1 cellular context compared by ENCODE assay signal in the genomic region with DNA sequence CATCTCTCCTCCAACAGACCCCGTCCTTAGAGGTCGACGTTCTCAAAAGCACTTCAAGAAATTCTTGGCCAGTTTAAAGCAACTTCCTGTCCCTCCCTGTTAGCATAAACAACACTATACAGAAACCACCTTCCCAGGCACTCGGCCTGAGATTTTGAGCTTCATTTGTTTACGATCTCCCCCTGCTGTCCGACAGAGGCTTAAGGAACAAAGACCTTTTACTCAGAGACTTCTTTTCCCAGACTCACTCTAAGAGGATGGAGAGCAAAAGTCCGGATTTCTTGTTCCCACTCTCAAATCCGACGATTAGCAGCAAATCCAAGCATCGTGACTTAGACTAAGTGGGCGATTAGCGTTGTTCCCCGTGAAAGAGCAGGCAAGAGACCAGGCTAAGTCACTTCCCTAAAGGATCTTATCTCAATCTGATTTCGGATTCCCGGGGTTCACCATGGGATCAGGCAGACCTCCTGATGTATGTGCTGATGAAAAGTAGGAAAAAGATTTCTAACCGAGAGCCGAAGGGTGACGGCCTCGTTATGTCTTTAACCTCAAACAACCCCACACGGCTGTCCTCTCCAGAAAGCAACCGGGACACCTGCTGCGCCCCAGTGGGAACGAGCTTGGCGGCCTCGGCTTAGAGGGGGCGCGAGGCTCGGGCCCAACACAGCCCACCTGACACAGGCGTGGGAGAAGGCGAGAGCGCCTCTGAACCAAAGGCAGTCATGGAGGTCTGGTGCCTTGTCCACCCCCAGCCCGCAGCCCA.
TF ChIP-seq lines count a peak whose summit lies in the region.

No MANE protein-coding gene starts in this region.

TF ChIP-seq in HepG2, 621 proteins besides CTCF, POLR2A, EP300 and RAD21 (continued from another document and continues in another):
- TF ChIP-seq, protein P1, sequence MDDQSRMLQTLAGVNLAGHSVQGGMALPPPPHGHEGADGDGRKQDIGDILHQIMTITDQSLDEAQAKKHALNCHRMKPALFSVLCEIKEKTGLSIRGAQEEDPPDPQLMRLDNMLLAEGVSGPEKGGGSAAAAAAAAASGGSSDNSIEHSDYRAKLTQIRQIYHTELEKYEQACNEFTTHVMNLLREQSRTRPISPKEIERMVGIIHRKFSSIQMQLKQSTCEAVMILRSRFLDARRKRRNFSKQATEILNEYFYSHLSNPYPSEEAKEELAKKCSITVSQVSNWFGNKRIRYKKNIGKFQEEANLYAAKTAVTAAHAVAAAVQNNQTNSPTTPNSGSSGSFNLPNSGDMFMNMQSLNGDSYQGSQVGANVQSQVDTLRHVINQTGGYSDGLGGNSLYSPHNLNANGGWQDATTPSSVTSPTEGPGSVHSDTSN (CRISPR knock-in tag; IDR thresholded peaks at IDR 0.05; ENCODE audit: borderline replicate concordance) = no peak
- TF ChIP-seq ZSCAN12 (CRISPR knock-in tag; IDR thresholded peaks at IDR 0.05) (no peak), GTF3A (CRISPR knock-in tag; conservative IDR thresholded peaks at IDR 0.05) (no peak; the same call in 1 of the 2 replicates), ZNF607 (CRISPR knock-in tag; IDR thresholded peaks at IDR 0.05; ENCODE audit: borderline replicate concordance) (no peak), HNRNPK (IDR thresholded peaks at IDR 0.05; ENCODE audit: low read depth, low read length, poor library complexity, severe bottlenecking) (no peak), RXRA (CRISPR knock-in tag; IDR thresholded peaks at IDR 0.05) (no peak), POLR2AphosphoS5 (IDR thresholded peaks at IDR 0.05; ENCODE audit: low read depth, low read length) (no peak), HMG20A (CRISPR knock-in tag; IDR thresholded peaks at IDR 0.05; ENCODE audit: borderline replicate concordance) (no peak), KAT8 (CRISPR knock-in tag; IDR thresholded peaks at IDR 0.05) (peak; percentile 19; the same call in 1 of the 2 replicates), MTF2 (CRISPR knock-in tag; IDR thresholded peaks at IDR 0.05; ENCODE audit: borderline replicate concordance) (no peak), GABPB1 (CRISPR knock-in tag; IDR thresholded peaks at IDR 0.05) (no peak; the same call in 1 of the 2 replicates), SMC3 (IDR thresholded peaks at IDR 0.05; ENCODE audit: low read length) (peak; percentile 73), ZNF256 (CRISPR knock-in tag; conservative IDR thresholded peaks at IDR 0.05) (no peak), ZNF619 (CRISPR knock-in tag; IDR thresholded peaks at IDR 0.05) (no peak), GATAD2A (CRISPR knock-in tag; IDR thresholded peaks at IDR 0.05) (peak; percentile 55; the same call in 1 of the 2 replicates), ZNF547 (CRISPR knock-in tag; IDR thresholded peaks at IDR 0.05) (no peak), ZNF776 (CRISPR knock-in tag; IDR thresholded peaks at IDR 0.05) (no peak), GABPA (IDR thresholded peaks at IDR 0.05; ENCODE audit: low read depth, low read length) (no peak), GABPA (CRISPR knock-in tag; IDR thresholded peaks at IDR 0.05; ENCODE audit: low read depth) (peak; percentile 62), KMT2B (CRISPR knock-in tag; IDR thresholded peaks at IDR 0.05) (peak; percentile 58), ZIK1 (CRISPR knock-in tag; IDR thresholded peaks at IDR 0.05; ENCODE audit: borderline replicate concordance, low read depth) (no peak), ASH2L (IDR thresholded peaks at IDR 0.05; ENCODE audit: insufficient read length, low read depth, low read length) (peak; percentile 14), KLF16 (CRISPR knock-in tag; IDR thresholded peaks at IDR 0.05) (0 out of 4 replicates have a peak, but pooled peaks of 1 of the 2 experiments have one; percentile 11), ZNF598 (CRISPR knock-in tag; IDR thresholded peaks at IDR 0.05; ENCODE audit: borderline replicate concordance) (no peak), KMT2A (CRISPR knock-in tag; IDR thresholded peaks at IDR 0.05) (no peak)
- TF ChIP-seq, protein P2, sequence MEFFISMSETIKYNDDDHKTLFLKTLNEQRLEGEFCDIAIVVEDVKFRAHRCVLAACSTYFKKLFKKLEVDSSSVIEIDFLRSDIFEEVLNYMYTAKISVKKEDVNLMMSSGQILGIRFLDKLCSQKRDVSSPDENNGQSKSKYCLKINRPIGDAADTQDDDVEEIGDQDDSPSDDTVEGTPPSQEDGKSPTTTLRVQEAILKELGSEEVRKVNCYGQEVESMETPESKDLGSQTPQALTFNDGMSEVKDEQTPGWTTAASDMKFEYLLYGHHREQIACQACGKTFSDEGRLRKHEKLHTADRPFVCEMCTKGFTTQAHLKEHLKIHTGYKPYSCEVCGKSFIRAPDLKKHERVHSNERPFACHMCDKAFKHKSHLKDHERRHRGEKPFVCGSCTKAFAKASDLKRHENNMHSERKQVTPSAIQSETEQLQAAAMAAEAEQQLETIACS (CRISPR knock-in tag; IDR thresholded peaks at IDR 0.05) = no peak
- TF ChIP-seq, protein P3, sequence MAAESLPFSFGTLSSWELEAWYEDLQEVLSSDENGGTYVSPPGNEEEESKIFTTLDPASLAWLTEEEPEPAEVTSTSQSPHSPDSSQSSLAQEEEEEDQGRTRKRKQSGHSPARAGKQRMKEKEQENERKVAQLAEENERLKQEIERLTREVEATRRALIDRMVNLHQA (CRISPR knock-in tag; IDR thresholded peaks at IDR 0.05) = no peak
- TF ChIP-seq, protein P4, sequence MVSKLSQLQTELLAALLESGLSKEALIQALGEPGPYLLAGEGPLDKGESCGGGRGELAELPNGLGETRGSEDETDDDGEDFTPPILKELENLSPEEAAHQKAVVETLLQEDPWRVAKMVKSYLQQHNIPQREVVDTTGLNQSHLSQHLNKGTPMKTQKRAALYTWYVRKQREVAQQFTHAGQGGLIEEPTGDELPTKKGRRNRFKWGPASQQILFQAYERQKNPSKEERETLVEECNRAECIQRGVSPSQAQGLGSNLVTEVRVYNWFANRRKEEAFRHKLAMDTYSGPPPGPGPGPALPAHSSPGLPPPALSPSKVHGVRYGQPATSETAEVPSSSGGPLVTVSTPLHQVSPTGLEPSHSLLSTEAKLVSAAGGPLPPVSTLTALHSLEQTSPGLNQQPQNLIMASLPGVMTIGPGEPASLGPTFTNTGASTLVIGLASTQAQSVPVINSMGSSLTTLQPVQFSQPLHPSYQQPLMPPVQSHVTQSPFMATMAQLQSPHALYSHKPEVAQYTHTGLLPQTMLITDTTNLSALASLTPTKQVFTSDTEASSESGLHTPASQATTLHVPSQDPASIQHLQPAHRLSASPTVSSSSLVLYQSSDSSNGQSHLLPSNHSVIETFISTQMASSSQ (IDR thresholded peaks at IDR 0.05; ENCODE audit: low read depth) = no peak
- TF ChIP-seq, protein P4 (CRISPR knock-in tag; IDR thresholded peaks at IDR 0.05; ENCODE audit: borderline replicate concordance) = no peak
- TF ChIP-seq, protein P5, sequence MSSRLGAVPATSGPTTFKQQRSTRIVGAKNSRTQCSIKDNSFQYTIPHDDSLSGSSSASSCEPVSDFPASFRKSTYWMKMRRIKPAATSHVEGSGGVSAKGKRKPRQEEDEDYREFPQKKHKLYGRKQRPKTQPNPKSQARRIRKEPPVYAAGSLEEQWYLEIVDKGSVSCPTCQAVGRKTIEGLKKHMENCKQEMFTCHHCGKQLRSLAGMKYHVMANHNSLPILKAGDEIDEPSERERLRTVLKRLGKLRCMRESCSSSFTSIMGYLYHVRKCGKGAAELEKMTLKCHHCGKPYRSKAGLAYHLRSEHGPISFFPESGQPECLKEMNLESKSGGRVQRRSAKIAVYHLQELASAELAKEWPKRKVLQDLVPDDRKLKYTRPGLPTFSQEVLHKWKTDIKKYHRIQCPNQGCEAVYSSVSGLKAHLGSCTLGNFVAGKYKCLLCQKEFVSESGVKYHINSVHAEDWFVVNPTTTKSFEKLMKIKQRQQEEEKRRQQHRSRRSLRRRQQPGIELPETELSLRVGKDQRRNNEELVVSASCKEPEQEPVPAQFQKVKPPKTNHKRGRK (CRISPR knock-in tag; IDR thresholded peaks at IDR 0.05) = no peak
- TF ChIP-seq, protein P6, sequence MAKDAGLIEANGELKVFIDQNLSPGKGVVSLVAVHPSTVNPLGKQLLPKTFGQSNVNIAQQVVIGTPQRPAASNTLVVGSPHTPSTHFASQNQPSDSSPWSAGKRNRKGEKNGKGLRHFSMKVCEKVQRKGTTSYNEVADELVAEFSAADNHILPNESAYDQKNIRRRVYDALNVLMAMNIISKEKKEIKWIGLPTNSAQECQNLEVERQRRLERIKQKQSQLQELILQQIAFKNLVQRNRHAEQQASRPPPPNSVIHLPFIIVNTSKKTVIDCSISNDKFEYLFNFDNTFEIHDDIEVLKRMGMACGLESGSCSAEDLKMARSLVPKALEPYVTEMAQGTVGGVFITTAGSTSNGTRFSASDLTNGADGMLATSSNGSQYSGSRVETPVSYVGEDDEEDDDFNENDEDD (CRISPR knock-in tag; IDR thresholded peaks at IDR 0.05; ENCODE audit: borderline replicate concordance) = no peak
- TF ChIP-seq, protein P7, sequence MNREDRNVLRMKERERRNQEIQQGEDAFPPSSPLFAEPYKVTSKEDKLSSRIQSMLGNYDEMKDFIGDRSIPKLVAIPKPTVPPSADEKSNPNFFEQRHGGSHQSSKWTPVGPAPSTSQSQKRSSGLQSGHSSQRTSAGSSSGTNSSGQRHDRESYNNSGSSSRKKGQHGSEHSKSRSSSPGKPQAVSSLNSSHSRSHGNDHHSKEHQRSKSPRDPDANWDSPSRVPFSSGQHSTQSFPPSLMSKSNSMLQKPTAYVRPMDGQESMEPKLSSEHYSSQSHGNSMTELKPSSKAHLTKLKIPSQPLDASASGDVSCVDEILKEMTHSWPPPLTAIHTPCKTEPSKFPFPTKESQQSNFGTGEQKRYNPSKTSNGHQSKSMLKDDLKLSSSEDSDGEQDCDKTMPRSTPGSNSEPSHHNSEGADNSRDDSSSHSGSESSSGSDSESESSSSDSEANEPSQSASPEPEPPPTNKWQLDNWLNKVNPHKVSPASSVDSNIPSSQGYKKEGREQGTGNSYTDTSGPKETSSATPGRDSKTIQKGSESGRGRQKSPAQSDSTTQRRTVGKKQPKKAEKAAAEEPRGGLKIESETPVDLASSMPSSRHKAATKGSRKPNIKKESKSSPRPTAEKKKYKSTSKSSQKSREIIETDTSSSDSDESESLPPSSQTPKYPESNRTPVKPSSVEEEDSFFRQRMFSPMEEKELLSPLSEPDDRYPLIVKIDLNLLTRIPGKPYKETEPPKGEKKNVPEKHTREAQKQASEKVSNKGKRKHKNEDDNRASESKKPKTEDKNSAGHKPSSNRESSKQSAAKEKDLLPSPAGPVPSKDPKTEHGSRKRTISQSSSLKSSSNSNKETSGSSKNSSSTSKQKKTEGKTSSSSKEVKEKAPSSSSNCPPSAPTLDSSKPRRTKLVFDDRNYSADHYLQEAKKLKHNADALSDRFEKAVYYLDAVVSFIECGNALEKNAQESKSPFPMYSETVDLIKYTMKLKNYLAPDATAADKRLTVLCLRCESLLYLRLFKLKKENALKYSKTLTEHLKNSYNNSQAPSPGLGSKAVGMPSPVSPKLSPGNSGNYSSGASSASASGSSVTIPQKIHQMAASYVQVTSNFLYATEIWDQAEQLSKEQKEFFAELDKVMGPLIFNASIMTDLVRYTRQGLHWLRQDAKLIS (CRISPR knock-in tag; IDR thresholded peaks at IDR 0.05) = no peak
- TF ChIP-seq, protein P8, sequence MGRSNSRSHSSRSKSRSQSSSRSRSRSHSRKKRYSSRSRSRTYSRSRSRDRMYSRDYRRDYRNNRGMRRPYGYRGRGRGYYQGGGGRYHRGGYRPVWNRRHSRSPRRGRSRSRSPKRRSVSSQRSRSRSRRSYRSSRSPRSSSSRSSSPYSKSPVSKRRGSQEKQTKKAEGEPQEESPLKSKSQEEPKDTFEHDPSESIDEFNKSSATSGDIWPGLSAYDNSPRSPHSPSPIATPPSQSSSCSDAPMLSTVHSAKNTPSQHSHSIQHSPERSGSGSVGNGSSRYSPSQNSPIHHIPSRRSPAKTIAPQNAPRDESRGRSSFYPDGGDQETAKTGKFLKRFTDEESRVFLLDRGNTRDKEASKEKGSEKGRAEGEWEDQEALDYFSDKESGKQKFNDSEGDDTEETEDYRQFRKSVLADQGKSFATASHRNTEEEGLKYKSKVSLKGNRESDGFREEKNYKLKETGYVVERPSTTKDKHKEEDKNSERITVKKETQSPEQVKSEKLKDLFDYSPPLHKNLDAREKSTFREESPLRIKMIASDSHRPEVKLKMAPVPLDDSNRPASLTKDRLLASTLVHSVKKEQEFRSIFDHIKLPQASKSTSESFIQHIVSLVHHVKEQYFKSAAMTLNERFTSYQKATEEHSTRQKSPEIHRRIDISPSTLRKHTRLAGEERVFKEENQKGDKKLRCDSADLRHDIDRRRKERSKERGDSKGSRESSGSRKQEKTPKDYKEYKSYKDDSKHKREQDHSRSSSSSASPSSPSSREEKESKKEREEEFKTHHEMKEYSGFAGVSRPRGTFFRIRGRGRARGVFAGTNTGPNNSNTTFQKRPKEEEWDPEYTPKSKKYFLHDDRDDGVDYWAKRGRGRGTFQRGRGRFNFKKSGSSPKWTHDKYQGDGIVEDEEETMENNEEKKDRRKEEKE (IDR thresholded peaks at IDR 0.05) = no peak
- TF ChIP-seq, protein P9, sequence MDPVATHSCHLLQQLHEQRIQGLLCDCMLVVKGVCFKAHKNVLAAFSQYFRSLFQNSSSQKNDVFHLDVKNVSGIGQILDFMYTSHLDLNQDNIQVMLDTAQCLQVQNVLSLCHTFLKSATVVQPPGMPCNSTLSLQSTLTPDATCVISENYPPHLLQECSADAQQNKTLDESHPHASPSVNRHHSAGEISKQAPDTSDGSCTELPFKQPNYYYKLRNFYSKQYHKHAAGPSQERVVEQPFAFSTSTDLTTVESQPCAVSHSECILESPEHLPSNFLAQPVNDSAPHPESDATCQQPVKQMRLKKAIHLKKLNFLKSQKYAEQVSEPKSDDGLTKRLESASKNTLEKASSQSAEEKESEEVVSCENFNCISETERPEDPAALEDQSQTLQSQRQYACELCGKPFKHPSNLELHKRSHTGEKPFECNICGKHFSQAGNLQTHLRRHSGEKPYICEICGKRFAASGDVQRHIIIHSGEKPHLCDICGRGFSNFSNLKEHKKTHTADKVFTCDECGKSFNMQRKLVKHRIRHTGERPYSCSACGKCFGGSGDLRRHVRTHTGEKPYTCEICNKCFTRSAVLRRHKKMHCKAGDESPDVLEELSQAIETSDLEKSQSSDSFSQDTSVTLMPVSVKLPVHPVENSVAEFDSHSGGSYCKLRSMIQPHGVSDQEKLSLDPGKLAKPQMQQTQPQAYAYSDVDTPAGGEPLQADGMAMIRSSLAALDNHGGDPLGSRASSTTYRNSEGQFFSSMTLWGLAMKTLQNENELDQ (CRISPR knock-in tag; IDR thresholded peaks at IDR 0.05; ENCODE audit: borderline replicate concordance) = no peak
- TF ChIP-seq, protein P10, sequence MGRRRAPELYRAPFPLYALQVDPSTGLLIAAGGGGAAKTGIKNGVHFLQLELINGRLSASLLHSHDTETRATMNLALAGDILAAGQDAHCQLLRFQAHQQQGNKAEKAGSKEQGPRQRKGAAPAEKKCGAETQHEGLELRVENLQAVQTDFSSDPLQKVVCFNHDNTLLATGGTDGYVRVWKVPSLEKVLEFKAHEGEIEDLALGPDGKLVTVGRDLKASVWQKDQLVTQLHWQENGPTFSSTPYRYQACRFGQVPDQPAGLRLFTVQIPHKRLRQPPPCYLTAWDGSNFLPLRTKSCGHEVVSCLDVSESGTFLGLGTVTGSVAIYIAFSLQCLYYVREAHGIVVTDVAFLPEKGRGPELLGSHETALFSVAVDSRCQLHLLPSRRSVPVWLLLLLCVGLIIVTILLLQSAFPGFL (CRISPR knock-in tag; IDR thresholded peaks at IDR 0.05) = no peak
